Comparison of ENCODE assay signal across 13 cellular contexts in genomic region chr19:1668048-1668338, GRCh38. TPM values are rescaled to one million over a fixed set of nuclear protein-coding genes. Genes with fewer than 3 reads are reported as not detected.
A peak's percentile ranks its signal among the peaks of the same experiment; 100 is the strongest.
DNase-seq lines count a peak whose midpoint lies in the region; ATAC-seq and TF ChIP-seq lines count a peak whose summit lies in the region.
"Had no signal": no experiment of that assay in that cellular context is flagged by ENCODE, and none has a peak within 500 bp of the region (broad histone marks: within the 10 kb centered on the region; RNA-seq: fewer than 3 reads in every experiment).

No MANE protein-coding gene starts in this region.

- no peaks in the 10 kb centered on the region for H3K36me3 Mint-ChIP-seq in activated B cell treated with CpG ODN at 0.5 μM for 24 hours (ENCODE audit: low read depth)
- peaks cover 0 to 6% (median 4%) of the 10 kb centered on the region in 3 donors for H3K36me3 Mint-ChIP-seq in naive thymus-derived CD8-positive, alpha-beta T cell

- H3K27me3 Mint-ChIP-seq in activated B cell treated with CpG ODN at 0.5 μM for 24 hours, result no peaks in the 10 kb centered on the region
- peaks cover 8 to 41% (median 24%) of the 10 kb centered on the region in 5 donors for H3K27me3 Mint-ChIP-seq in naive thymus-derived CD8-positive, alpha-beta T cell

- CTCF ChIA-PET in HEK293 (lab: Yijun Ruan, JAX) (no interaction called here), activated B cell treated with CpG ODN at 0.5 μM for 24 hours (lab: Charles Lee) (interaction anchor here (1.5 kb wide), 1 partner anchor 18 kb away, joined by 4 read pairs; no protein-coding TSS in a partner anchor)

- H3K27ac ChIP-seq in DOHH2 (ENCODE audit: low read depth, low read length), result peak overlapping the region; percentile 96
- H3K27ac ChIP-seq in HEK293 (ENCODE audit: extremely low read depth, low read depth, low read length), result no peak overlapping the region

- TF ChIP-seq CTCF in DOHH2 (IDR thresholded peaks at IDR 0.05; ENCODE audit: low read depth, low read length, poor library complexity, severe bottlenecking), result no peak
- no peak for TF ChIP-seq CTCF in HEK293 (tag by site-specific recombination; IDR thresholded peaks at IDR 0.05)
- TF ChIP-seq CTCF in activated B cell treated with CpG ODN at 0.5 μM for 24 hours (IDR thresholded peaks at IDR 0.05), result no peak

- intact Hi-C loops in activated B cell treated with CpG ODN at 0.5 μM for 24 hours (cut with micrococcal nuclease), result loop anchor here (1.0 to 10.0 kb wide), 3 partner anchors 17 to 957 kb away; partner anchors contain the start of gene MBD3

- peaks cover 86% of the 10 kb centered on the region for H3K4me1 ChIP-seq in DOHH2 (ENCODE audit: control insufficient read depth, low read length)
- H3K4me1 ChIP-seq in HEK293 (ENCODE audit: control insufficient read depth, insufficient read depth, low read length), result no peaks in the 10 kb centered on the region; the same call in 1 of the 2 replicates

- POLR2A ChIA-PET in HEK293 (lab: Yijun Ruan, JAX) (no interaction called here), activated B cell treated with CpG ODN at 0.5 μM for 24 hours (lab: Charles Lee) (interaction anchor here (0.6 to 3.4 kb wide), 2 partner anchors 17 to 763 kb away, joined by 3 to 63 read pairs; partner anchors contain the start of gene TCF3)
- POLR2A ChIA-PET in naive thymus-derived CD8-positive, alpha-beta T cell (lab: Charles Lee), result no interaction called here

- H3K79me2 ChIP-seq in DOHH2 (ENCODE audit: control insufficient read depth, low read length), result no peaks in the 10 kb centered on the region

- no peaks in the 10 kb centered on the region for H3K27me3 ChIP-seq in DOHH2 (ENCODE audit: control insufficient read depth, low read length)

- H3F3A ChIP-seq in DOHH2 (ENCODE audit: control insufficient read depth, insufficient read depth), result peaks cover 20% of the 10 kb centered on the region

- H3K4me1 Mint-ChIP-seq in activated B cell treated with CpG ODN at 0.5 μM for 24 hours, result peaks cover 66% of the 10 kb centered on the region
- H3K4me1 Mint-ChIP-seq in naive thymus-derived CD8-positive, alpha-beta T cell, result peaks cover 11 to 26% (median 24%) of the 10 kb centered on the region in 4 donors

- no peaks in the 10 kb centered on the region for H3K9me3 ChIP-seq in DOHH2 (ENCODE audit: control insufficient read depth, insufficient read depth, low read length)
- H3K9me3 ChIP-seq in HEK293 (ENCODE audit: control insufficient read depth, insufficient read depth, low read depth, low read length), result no peaks in the 10 kb centered on the region

- peak overlapping the region; percentile 89 for H3K27ac Mint-ChIP-seq in activated B cell treated with CpG ODN at 0.5 μM for 24 hours
- peak overlapping the region in 5 of 10 donors; percentile 23 to 85 (median 60) for H3K27ac Mint-ChIP-seq in naive thymus-derived CD8-positive, alpha-beta T cell

- H3K4me3 ChIP-seq in DOHH2 (ENCODE audit: low read length) (peak overlapping the region; percentile 72), HEK293 (ENCODE audit: low read depth, low read length) (no peak overlapping the region)

- DNase-seq in activated B cell treated with CpG ODN at 0.5 μM for 24 hours, result no peak
- no peak for DNase-seq in naive thymus-derived CD8-positive, alpha-beta T cell
- no peak for DNase-seq in NCI-H187 treated with DMSO at 0.1 percent for 48 hours (lab: John Stamatoyannopoulos, UW)
- no peak for DNase-seq in HuH-7 (ENCODE audit: low spot score)
- DNase-seq: activated CD4-positive, alpha-beta T cell treated with anti-CD3 and anti-CD28 coated beads for 48 hours; activated T-cell treated with anti-CD3 and anti-CD28 coated beads, Interleukin-2, amount 50 U/mL, for 1 hour; DMS79; NCI-H1048; nucleus accumbens had no signal

- ATAC-seq in activated B cell treated with CpG ODN at 0.5 μM for 24 hours (ENCODE audit: low read depth) (no peak), HG03159 (IDR thresholded peaks at IDR 0.05; ENCODE audit: unreplicated experiment) (no peak), GM18868 (IDR thresholded peaks at IDR 0.05; ENCODE audit: unreplicated experiment) (no peak)
- ATAC-seq in naive thymus-derived CD8-positive, alpha-beta T cell, result no peak

- H4K20me1 ChIP-seq in DOHH2 (ENCODE audit: control insufficient read depth, insufficient read depth, low read depth, low read length), result no peaks in the 10 kb centered on the region

- H3K9me3 Mint-ChIP-seq in activated B cell treated with CpG ODN at 0.5 μM for 24 hours, result no peaks in the 10 kb centered on the region
- H3K9me3 Mint-ChIP-seq in naive thymus-derived CD8-positive, alpha-beta T cell, result no peaks in the 10 kb centered on the region

- H3K36me3 ChIP-seq in DOHH2 (ENCODE audit: control insufficient read depth, low read length) (no peaks in the 10 kb centered on the region; the same call in 1 of the 2 replicates), HEK293 (ENCODE audit: control insufficient read depth in 2 of 2, insufficient read depth in 1 of 2, low read length in 2 of 2) (no peaks in the 10 kb centered on the region)

- no peaks in the 10 kb centered on the region for H3K9me2 ChIP-seq in DOHH2 (replicated peaks; ENCODE audit: control insufficient read depth, low read length)

- peak overlapping the region; percentile 69 for H3K4me3 Mint-ChIP-seq in activated B cell treated with CpG ODN at 0.5 μM for 24 hours
- H3K4me3 Mint-ChIP-seq in naive thymus-derived CD8-positive, alpha-beta T cell, result peak overlapping the region in 8 of 10 donors; percentile 5 to 83 (median 42)

- peak overlapping the region; percentile 91 for H3K4me2 ChIP-seq in DOHH2 (ENCODE audit: low read length)

TF ChIP-seq in HEK293, 187 proteins besides CTCF, POLR2A, EP300 and RAD21 (continues in another document):
- TF ChIP-seq ZXDB (tag by site-specific recombination; IDR thresholded peaks at IDR 0.05) (no peak), ZNF544 (tag by site-specific recombination; IDR thresholded peaks at IDR 0.05) (no peak), ZNF76 (tag by site-specific recombination; IDR thresholded peaks at IDR 0.05; ENCODE audit: borderline replicate concordance, low read depth) (no peak), ZNF558 (tag by site-specific recombination; IDR thresholded peaks at IDR 0.05) (no peak), ZNF473 (tag by site-specific recombination; IDR thresholded peaks at IDR 0.05) (0 out of 2 replicates have a peak, but pooled peaks have one; percentile 20), ZNF350 (tag by site-specific recombination; IDR thresholded peaks at IDR 0.05) (no peak), ZNF133 (tag by site-specific recombination; IDR thresholded peaks at IDR 0.05) (no peak), ZNF792 (tag by site-specific recombination; IDR thresholded peaks at IDR 0.05) (no peak), ZNF600 (tag by site-specific recombination; IDR thresholded peaks at IDR 0.05) (no peak), ZNF704 (tag by site-specific recombination; IDR thresholded peaks at IDR 0.05) (no peak), ZBTB7A (tag by site-specific recombination; IDR thresholded peaks at IDR 0.05; ENCODE audit: low read depth) (no peak), ZBTB8A (tag by site-specific recombination; IDR thresholded peaks at IDR 0.05) (no peak), ZNF580 (tag by site-specific recombination; IDR thresholded peaks at IDR 0.05) (no peak), ZNF366 (tag by site-specific recombination; conservative IDR thresholded peaks at IDR 0.05) (peak; percentile 90), KLF16 (tag by site-specific recombination; IDR thresholded peaks at IDR 0.05) (0 out of 2 replicates have a peak, but pooled peaks have one; percentile 24), ZNF266 (tag by site-specific recombination; IDR thresholded peaks at IDR 0.05; ENCODE audit: low read depth) (0 out of 2 replicates have a peak, but pooled peaks have one; percentile 36), ZFP3 (tag by site-specific recombination; IDR thresholded peaks at IDR 0.05; ENCODE audit: low read depth) (no peak), ZNF596 (tag by site-specific recombination; IDR thresholded peaks at IDR 0.05) (no peak), ZNF132 (tag by site-specific recombination; IDR thresholded peaks at IDR 0.05; ENCODE audit: borderline replicate concordance) (no peak), ZNF292 (tag by site-specific recombination; IDR thresholded peaks at IDR 0.05; ENCODE audit: borderline replicate concordance, low read depth) (no peak), HOXA7 (CRISPR knock-in tag; IDR thresholded peaks at IDR 0.05; ENCODE audit: borderline replicate concordance) (no peak), ZNF561 (tag by site-specific recombination; IDR thresholded peaks at IDR 0.05; ENCODE audit: borderline replicate concordance) (no peak), ZNF664 (tag by site-specific recombination; IDR thresholded peaks at IDR 0.05) (no peak), WT1 (tag by site-specific recombination; IDR thresholded peaks at IDR 0.05) (no peak), ZNF549 (tag by site-specific recombination; IDR thresholded peaks at IDR 0.05) (no peak), PBX3 (CRISPR knock-in tag; IDR thresholded peaks at IDR 0.05) (no peak)

RNA-seq across cellular contexts. Expression of gene TCF3, which starts 15.6 kb away (rescaled TPM):
- total RNA-seq in activated B cell treated with CpG ODN at 0.5 μM for 24 hours, result 139 and 143 TPM in 2 replicates
- total RNA-seq in naive thymus-derived CD8-positive, alpha-beta T cell, result 100 to 1,000 TPM in 1 of 2 experiments, 10 to 100 TPM in 1; 97.4 to 102 TPM
- polyA plus RNA-seq in naive thymus-derived CD8-positive, alpha-beta T cell, result 10 to 100 TPM in 2 of 3 donors, 1 to 10 TPM in 1; 7.8 to 33.0 (median 13.0) TPM
